In genomic region chr18:51753365-51754057, GRCh38 we compare ENCODE assay signal across 21 cellular contexts.
"Had no signal": no experiment of that assay in that cellular context is flagged by ENCODE, and none has a peak within 500 bp of the region (broad histone marks: within the 10 kb centered on the region; RNA-seq: fewer than 3 reads in every experiment).

No MANE protein-coding gene starts in this region.

- H3K4me1 Mint-ChIP-seq: activated naive CD4-positive, alpha-beta T cell treated with anti-CD3 and anti-CD28 coated beads, Interleukin-2, amount 50 U/mL, for 24 hours; naive B cell had no signal

- H3K9me3 Mint-ChIP-seq: neural progenitor cell; stimulated activated naive CD8-positive, alpha-beta T cell treated with anti-CD3 and anti-CD28 coated beads, Interleukin-15, Interleukin-2, amounts not matched to agents 100 ng/mL and 50 ng/mL, for 24 hours had no signal

- H3K4me3 Mint-ChIP-seq: activated naive CD4-positive, alpha-beta T cell treated with anti-CD3 and anti-CD28 coated beads, Interleukin-2, amount 50 U/mL, for 24 hours; naive B cell; neural progenitor cell; stimulated activated naive CD8-positive, alpha-beta T cell treated with anti-CD3 and anti-CD28 coated beads, Interleukin-15, Interleukin-2, amounts not matched to agents 100 ng/mL and 50 ng/mL, for 24 hours had no signal

- H3K27ac ChIP-seq: adrenal gland, breast epithelium, esophagus muscularis mucosa, neural progenitor cell, prostate gland, right atrium auricular region, suprapubic skin, vagina, WERI-Rb-1 had no signal

- H3K27me3 Mint-ChIP-seq: activated naive CD4-positive, alpha-beta T cell treated with anti-CD3 and anti-CD28 coated beads, Interleukin-2, amount 50 U/mL, for 24 hours had no signal

- ATAC-seq: mucosa of descending colon had no signal

- H3K36me3 Mint-ChIP-seq: activated naive CD4-positive, alpha-beta T cell treated with anti-CD3 and anti-CD28 coated beads, Interleukin-2, amount 50 U/mL, for 24 hours; naive B cell; neural progenitor cell had no signal

- H3K9me3 ChIP-seq: adrenal gland, breast epithelium, esophagus muscularis mucosa, mucosa of descending colon, prostate gland, right atrium auricular region, suprapubic skin, vagina had no signal

- H3K27me3 ChIP-seq: adrenal gland, breast epithelium, esophagus muscularis mucosa, neural progenitor cell, right atrium auricular region, suprapubic skin, vagina had no signal

- H3K4me3 ChIP-seq: adrenal gland, breast epithelium, esophagus muscularis mucosa, mucosa of descending colon, neural progenitor cell, prostate gland, right atrium auricular region, suprapubic skin, vagina had no signal

- H3K4me1 ChIP-seq: adrenal gland, breast epithelium, esophagus muscularis mucosa, neural progenitor cell, prostate gland, right atrium auricular region, suprapubic skin, vagina had no signal

- H3K36me3 ChIP-seq: adrenal gland, breast epithelium, esophagus muscularis mucosa, neural progenitor cell, prostate gland, right atrium auricular region, suprapubic skin, vagina, WERI-Rb-1 had no signal

- H3K27ac Mint-ChIP-seq: activated naive CD4-positive, alpha-beta T cell treated with anti-CD3 and anti-CD28 coated beads, Interleukin-2, amount 50 U/mL, for 24 hours; naive B cell; stimulated activated naive CD8-positive, alpha-beta T cell treated with anti-CD3 and anti-CD28 coated beads, Interleukin-15, Interleukin-2, amounts not matched to agents 100 ng/mL and 50 ng/mL, for 24 hours had no signal

- DNase-seq: activated CD4-positive, alpha-beta T cell treated with anti-CD3 and anti-CD28 coated beads, Interleukin-2, amount 50 U/mL, for 4 hours; activated gamma-delta T cell; adrenal gland; effector CD8-positive, alpha-beta T cell; mesenchymal stem cell; mucosa of descending colon; naive B cell; stimulated activated CD4-positive, alpha-beta T cell treated with anti-CD3 and anti-CD28 coated beads, Interleukin-12 subunit alpha, Interleukin-12 subunit beta, amount 100 ng/mL, for 4 hours; stimulated activated CD4-positive, alpha-beta T cell treated with anti-CD3 and anti-CD28 coated beads, Interleukin-1b, Interleukin-23, amount 100 ng/mL, for 48 hours; stimulated activated CD8-positive, alpha-beta memory T cell treated with anti-CD3 and anti-CD28 coated beads, Interleukin-4, amount 100 ng/mL, for 48 hours; trophoblast cell; WERI-Rb-1 had no signal
